In the genomic region with DNA sequence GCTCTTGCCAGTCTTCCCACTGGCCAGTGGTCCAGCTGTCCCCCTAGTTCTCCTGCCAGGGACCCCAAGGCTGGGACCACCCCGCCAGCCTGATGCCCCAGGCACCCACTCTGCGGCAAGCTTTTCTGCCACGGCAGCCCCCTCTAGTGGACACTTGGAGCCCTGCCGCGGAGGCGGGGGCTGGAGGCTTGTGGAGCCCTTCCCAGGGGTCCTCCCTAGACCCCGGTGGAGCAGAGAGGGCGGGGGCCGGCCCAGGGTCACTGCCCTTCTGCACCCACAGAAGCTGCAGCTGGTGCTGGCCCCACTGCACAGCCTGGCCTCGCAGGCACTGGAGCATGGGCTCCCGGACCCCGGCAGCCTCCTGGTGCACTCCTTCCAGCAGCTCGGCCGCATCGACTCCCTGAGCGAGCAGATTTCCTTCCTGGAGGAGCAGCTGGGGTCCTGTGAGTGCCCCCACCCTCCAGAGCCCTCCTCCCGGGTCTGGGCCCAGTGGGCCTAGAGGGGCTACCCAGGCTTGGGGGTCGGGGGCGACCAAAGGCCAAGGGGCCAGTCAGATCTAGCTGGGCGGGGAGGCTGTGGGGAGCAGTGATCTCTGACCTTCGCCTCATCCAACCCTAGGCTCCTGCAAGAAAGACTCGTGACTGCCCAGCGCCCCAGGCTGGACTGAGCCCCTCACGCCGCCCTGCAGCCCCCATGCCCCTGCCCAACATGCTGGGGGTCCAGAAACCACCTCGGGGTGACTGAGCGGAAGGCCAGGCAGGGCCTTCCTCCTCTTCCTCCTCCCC, we compare ENCODE assay signal across 8 cellular contexts. TPM values are rescaled to one million over a fixed set of nuclear protein-coding genes. Genes with fewer than 3 reads are reported as not detected.
DNase-seq lines count a peak whose midpoint lies in the region; ATAC-seq and TF ChIP-seq lines count a peak whose summit lies in the region.

No MANE protein-coding gene starts in this region.

- peaks cover 0 to 27% of the 10 kb centered on the region in 2 donors for H3K4me1 ChIP-seq in right atrium auricular region

- ATAC-seq in HG03521 (IDR thresholded peaks at IDR 0.05; ENCODE audit: unreplicated experiment) = no peak
- ATAC-seq in GM21423 (IDR thresholded peaks at IDR 0.05; ENCODE audit: unreplicated experiment) = no peak

- H3K27me3 Mint-ChIP-seq in activated T-cell treated with anti-CD3 and anti-CD28 coated beads, Interleukin-2, amount 50 U/mL, for 24 hours = peaks cover 6% of the 10 kb centered on the region

- no peak overlapping the region for H3K4me3 ChIP-seq in right atrium auricular region

- no peaks in the 10 kb centered on the region for H3K9me3 ChIP-seq in right atrium auricular region

- peaks cover 59% of the 10 kb centered on the region for H3K36me3 ChIP-seq in right atrium auricular region

- peaks cover 2% of the 10 kb centered on the region for H3K36me3 Mint-ChIP-seq in activated T-cell treated with anti-CD3 and anti-CD28 coated beads, Interleukin-2, amount 50 U/mL, for 24 hours (ENCODE audit: low read depth)

- no peaks in the 10 kb centered on the region for H3K9me3 Mint-ChIP-seq in activated T-cell treated with anti-CD3 and anti-CD28 coated beads, Interleukin-2, amount 50 U/mL, for 24 hours

- H3K27ac ChIP-seq in right atrium auricular region = peak overlapping the region; percentile 43 to 45

- H3K4me1 Mint-ChIP-seq in activated T-cell treated with anti-CD3 and anti-CD28 coated beads, Interleukin-2, amount 50 U/mL, for 24 hours (ENCODE audit: low read depth) = no peaks in the 10 kb centered on the region

- no peak overlapping the region for H3K4me3 Mint-ChIP-seq in activated T-cell treated with anti-CD3 and anti-CD28 coated beads, Interleukin-2, amount 50 U/mL, for 24 hours

- no peaks in the 10 kb centered on the region for H3K27me3 ChIP-seq in right atrium auricular region

- H3K27ac Mint-ChIP-seq in activated T-cell treated with anti-CD3 and anti-CD28 coated beads, Interleukin-2, amount 50 U/mL, for 24 hours = no peak overlapping the region

- peak; percentile 89 for DNase-seq in D341Med (ENCODE audit: low spot score)
- DNase-seq in NAMALWA (ENCODE audit: low spot score) = peak; percentile 62
- peak; percentile 69 for DNase-seq in activated T-cell treated with anti-CD3 and anti-CD28 coated beads, Interleukin-2, amount 50 U/mL, for 24 hours
- DNase-seq in right atrium auricular region (ENCODE audit: low spot score) = no peak
- peak; percentile 17 for DNase-seq in stimulated activated CD8-positive, alpha-beta memory T cell treated with anti-CD3 and anti-CD28 coated beads, Interleukin-15, amount 100 ng/mL, for 1 hour (ENCODE audit: low read depth)
- no peak for DNase-seq in NCI-H2107 treated with DMSO at 0.1 percent for 48 hours (lab: John Stamatoyannopoulos, UW; ENCODE audit: unreplicated experiment)

- TF ChIP-seq CTCF in right atrium auricular region (IDR thresholded peaks at IDR 0.05) = peak; percentile 83 to 91

RNA-seq across cellular contexts. Expression of gene EGFL7, which starts 9.1 kb away (rescaled TPM):
- 100 to 1,000 TPM; 114 to 120 TPM for total RNA-seq in right atrium auricular region

RNA-seq across cellular contexts. Expression of gene AGPAT2, which starts 15.4 kb away (rescaled TPM):
- 10 to 100 TPM; 71.9 to 81.9 TPM for total RNA-seq in right atrium auricular region

RNA-seq across cellular contexts. Expression of gene DIPK1B, which starts 40.5 kb away (rescaled TPM):
- 10 to 100 TPM; 45.1 to 45.7 TPM for total RNA-seq in right atrium auricular region

Comparison
In these comparisons a context has a peak if more than half of its experiments do, and no peak if none do; other contexts are left out.
1. DNase-seq: peak in D341Med (single experiment), NAMALWA (single experiment), activated T-cell treated with anti-CD3 and anti-CD28 coated beads, Interleukin-2, amount 50 U/mL, for 24 hours (single experiment) and stimulated activated CD8-positive, alpha-beta memory T cell treated with anti-CD3 and anti-CD28 coated beads, Interleukin-15, amount 100 ng/mL, for 1 hour (single experiment); none in right atrium auricular region (single experiment) and NCI-H2107 treated with DMSO at 0.1 percent for 48 hours (single experiment).